In the genomic region with DNA sequence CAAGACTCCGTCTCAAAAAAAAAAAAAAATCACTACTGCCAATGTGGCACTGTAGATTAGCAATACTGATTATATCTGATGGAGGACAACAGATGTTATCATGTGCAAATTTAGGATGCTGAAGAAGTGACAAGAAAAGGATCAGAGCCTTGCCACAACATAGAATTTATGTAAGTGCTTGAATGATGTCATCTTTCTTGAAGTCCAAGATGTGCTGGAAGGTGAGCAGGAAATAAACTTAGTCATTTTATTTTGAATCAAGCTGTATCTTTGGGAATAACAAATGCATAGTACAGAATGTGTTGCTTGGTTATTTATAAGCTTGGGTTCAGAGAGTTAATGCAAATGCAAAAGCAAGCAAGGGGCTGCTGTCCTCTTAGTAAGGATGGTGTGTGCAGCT, we compare ENCODE assay signal across 30 cellular contexts. TPM values are rescaled to one million over a fixed set of nuclear protein-coding genes. Genes with fewer than 3 reads are reported as not detected.
"Had no signal": no experiment of that assay in that cellular context is flagged by ENCODE, and none has a peak within 500 bp of the region (broad histone marks: within the 10 kb centered on the region; RNA-seq: fewer than 3 reads in every experiment).

No MANE protein-coding gene starts in this region.

- H3K36me3 Mint-ChIP-seq: activated naive CD4-positive, alpha-beta T cell treated with anti-CD3 and anti-CD28 coated beads, Interleukin-2, amount 50 U/mL, for 24 hours; activated naive CD8-positive, alpha-beta T cell treated with anti-CD3 and anti-CD28 coated beads for 36 hours; T-cell had no signal

- H3K4me3 ChIP-seq: adrenal gland, body of pancreas, colonic mucosa had no signal

- DNase-seq: activated B cell treated with CpG ODN at 0.5 μM for 24 hours; activated CD4-positive, alpha-beta T cell treated with anti-CD3 and anti-CD28 coated beads for 48 hours; activated CD4-positive, alpha-beta T cell treated with anti-CD3 and anti-CD28 coated beads, Interleukin-2, amount 50 U/mL, for 1 hour; activated CD4-positive, alpha-beta T cell treated with anti-CD3 and anti-CD28 coated beads, Interleukin-2, amount 50 U/mL, for 48 hours; activated CD8-positive, alpha-beta memory T cell treated with anti-CD3 and anti-CD28 coated beads for 24 hours; activated CD8-positive, alpha-beta T cell treated with anti-CD3 and anti-CD28 coated beads for 36 hours; activated effector memory CD4-positive, alpha-beta T cell treated with anti-CD3 and anti-CD28 coated beads, Interleukin-2, amount 50 U/mL, for 16 hours; activated naive CD4-positive, alpha-beta T cell treated with anti-CD3 and anti-CD28 coated beads for 36 hours; activated naive CD8-positive, alpha-beta T cell treated with anti-CD3 and anti-CD28 coated beads for 36 hours; activated naive CD8-positive, alpha-beta T cell treated with anti-CD3 and anti-CD28 coated beads, Interleukin-2, amount 50 U/mL, for 24 hours; activated T-cell treated with anti-CD3 and anti-CD28 coated beads, Interleukin-2, amount 50 U/mL, for 4 hours; adrenal gland; amygdala; aorta; body of pancreas; caudate nucleus; colonic mucosa; effector CD8-positive, alpha-beta T cell; foreskin fibroblast; head of caudate nucleus; T-cell; T1000; WERI-Rb-1 had no signal

- H3K36me3 ChIP-seq: adrenal gland, colonic mucosa, WERI-Rb-1 had no signal

- H3K27ac Mint-ChIP-seq: activated B cell treated with CpG ODN at 0.5 μM for 24 hours; activated CD8-positive, alpha-beta T cell treated with anti-CD3 and anti-CD28 coated beads for 36 hours; activated naive CD4-positive, alpha-beta T cell treated with anti-CD3 and anti-CD28 coated beads for 36 hours; activated naive CD4-positive, alpha-beta T cell treated with anti-CD3 and anti-CD28 coated beads, Interleukin-2, amount 50 U/mL, for 24 hours; activated naive CD8-positive, alpha-beta T cell treated with anti-CD3 and anti-CD28 coated beads for 36 hours; activated naive CD8-positive, alpha-beta T cell treated with anti-CD3 and anti-CD28 coated beads, Interleukin-2, amount 50 U/mL, for 24 hours; activated T-helper 17 cell treated with anti-CD3 and anti-CD28 coated beads, Interleukin-2, amount 50 U/mL, for 72 hours; T-cell; T-helper 1 cell treated with Interleukin-12 subunit alpha and Interleukin-12 subunit beta and Interleukin-4 antibody, amounts not matched to agents 30 μg/mL and 1 μg/mL, for 36 hours had no signal

- ATAC-seq: activated CD4-positive, CD25-positive, alpha-beta regulatory T cell treated with anti-CD3 and anti-CD28 coated beads, Interleukin-2, amount 50 U/mL, for 24 hours; activated CD8-positive, alpha-beta T cell treated with anti-CD3 and anti-CD28 coated beads for 36 hours; activated naive CD8-positive, alpha-beta T cell treated with anti-CD3 and anti-CD28 coated beads, Interleukin-2, amount 50 U/mL, for 24 hours; activated T-cell treated with anti-CD3 and anti-CD28 coated beads, Interleukin-2, amount 50 U/mL, for 4 hours; activated T-helper 17 cell treated with anti-CD3 and anti-CD28 coated beads, Interleukin-2, amount 50 U/mL, for 72 hours; body of pancreas; esophagus mucosa; T-cell had no signal

- H3K4me1 Mint-ChIP-seq: activated naive CD4-positive, alpha-beta T cell treated with anti-CD3 and anti-CD28 coated beads, Interleukin-2, amount 50 U/mL, for 24 hours; activated T-helper 17 cell treated with anti-CD3 and anti-CD28 coated beads, Interleukin-2, amount 50 U/mL, for 72 hours had no signal

- H3K4me1 ChIP-seq: adrenal gland, colonic mucosa had no signal

- H3K27ac ChIP-seq: adrenal gland, body of pancreas, colonic mucosa, WERI-Rb-1 had no signal

- H3K4me3 Mint-ChIP-seq: activated B cell treated with CpG ODN at 0.5 μM for 24 hours; activated CD8-positive, alpha-beta T cell treated with anti-CD3 and anti-CD28 coated beads for 36 hours; activated naive CD4-positive, alpha-beta T cell treated with anti-CD3 and anti-CD28 coated beads for 36 hours; activated naive CD4-positive, alpha-beta T cell treated with anti-CD3 and anti-CD28 coated beads, Interleukin-2, amount 50 U/mL, for 24 hours; activated naive CD8-positive, alpha-beta T cell treated with anti-CD3 and anti-CD28 coated beads for 36 hours; activated naive CD8-positive, alpha-beta T cell treated with anti-CD3 and anti-CD28 coated beads, Interleukin-2, amount 50 U/mL, for 24 hours; activated T-cell treated with anti-CD3 and anti-CD28 coated beads, Interleukin-2, amount 50 U/mL, for 4 hours; activated T-helper 17 cell treated with anti-CD3 and anti-CD28 coated beads, Interleukin-2, amount 50 U/mL, for 72 hours; T-cell; T-helper 1 cell treated with Interleukin-12 subunit alpha and Interleukin-12 subunit beta and Interleukin-4 antibody, amounts not matched to agents 30 μg/mL and 1 μg/mL, for 36 hours had no signal

- H3K9me3 ChIP-seq: adrenal gland, body of pancreas, colonic mucosa had no signal

- H3K9me3 Mint-ChIP-seq: activated B cell treated with CpG ODN at 0.5 μM for 24 hours; activated CD8-positive, alpha-beta T cell treated with anti-CD3 and anti-CD28 coated beads for 36 hours; activated naive CD4-positive, alpha-beta T cell treated with anti-CD3 and anti-CD28 coated beads for 36 hours; activated naive CD4-positive, alpha-beta T cell treated with anti-CD3 and anti-CD28 coated beads, Interleukin-2, amount 50 U/mL, for 24 hours; activated naive CD8-positive, alpha-beta T cell treated with anti-CD3 and anti-CD28 coated beads for 36 hours; activated naive CD8-positive, alpha-beta T cell treated with anti-CD3 and anti-CD28 coated beads, Interleukin-2, amount 50 U/mL, for 24 hours; activated T-cell treated with anti-CD3 and anti-CD28 coated beads, Interleukin-2, amount 50 U/mL, for 4 hours; activated T-helper 17 cell treated with anti-CD3 and anti-CD28 coated beads, Interleukin-2, amount 50 U/mL, for 72 hours; T-cell; T-helper 1 cell treated with Interleukin-12 subunit alpha and Interleukin-12 subunit beta and Interleukin-4 antibody, amounts not matched to agents 30 μg/mL and 1 μg/mL, for 36 hours had no signal

- FAIRE-seq: endometrium, frontal cortex had no signal

- H3K27me3 ChIP-seq: adrenal gland, body of pancreas had no signal

RNA-seq across cellular contexts. Expression of gene IL12A, which starts 47.1 kb away (rescaled TPM):
- total RNA-seq: activated CD8-positive, alpha-beta T cell treated with anti-CD3 and anti-CD28 coated beads for 36 hours; activated naive CD4-positive, alpha-beta T cell treated with anti-CD3 and anti-CD28 coated beads for 36 hours had no signal
